In genomic region chr3:127772273-127772672, GRCh38 we compare ENCODE assay signal across 21 cellular contexts. TPM values are rescaled to one million over a fixed set of nuclear protein-coding genes. Genes with fewer than 3 reads are reported as not detected.
DNase-seq lines count a peak whose midpoint lies in the region; ATAC-seq and TF ChIP-seq lines count a peak whose summit lies in the region.
"Had no signal": no experiment of that assay in that cellular context is flagged by ENCODE, and none has a peak within 500 bp of the region (broad histone marks: within the 10 kb centered on the region; RNA-seq: fewer than 3 reads in every experiment).

No MANE protein-coding gene starts in this region.

- H3K4me2 ChIP-seq in OCI-LY3 (ENCODE audit: low read length) = no peak overlapping the region
- H3K4me2 ChIP-seq in neural progenitor cell = no peak overlapping the region

- H3K36me3 Mint-ChIP-seq in HFFc6 (ENCODE audit: low read depth) = peaks cover 29% of the 10 kb centered on the region
- H3K36me3 Mint-ChIP-seq in neural progenitor cell = no peaks in the 10 kb centered on the region
- peaks cover 36 to 60% of the 10 kb centered on the region in 2 donors for H3K36me3 Mint-ChIP-seq in stimulated activated naive B cell treated with anti-CD40 and anti-IgM and Interleukin-4, amounts not matched to agents 10 μg/mL and 1 μg/mL and 100 μg/mL, for 72 hours
- H3K36me3 Mint-ChIP-seq: CD8-positive, alpha-beta T cell had no signal

- H2AFZ ChIP-seq in OCI-LY3 (ENCODE audit: low read depth, low read length) (no peak overlapping the region), neural progenitor cell (replicated peaks) (no peak overlapping the region)

- H3K4me1 Mint-ChIP-seq in HFFc6 (ENCODE audit: low read depth) (peaks cover 84% of the 10 kb centered on the region), neural progenitor cell (peaks cover 20% of the 10 kb centered on the region)
- H3K4me1 Mint-ChIP-seq in stimulated activated naive B cell treated with anti-CD40 and anti-IgM and Interleukin-4, amounts not matched to agents 10 μg/mL and 1 μg/mL and 100 μg/mL, for 72 hours = peaks cover 37 to 47% of the 10 kb centered on the region in 2 donors

- peaks cover 95% of the 10 kb centered on the region for H3K79me2 ChIP-seq in OCI-LY3 (ENCODE audit: low read length)
- H3K79me2 ChIP-seq in neural progenitor cell (ENCODE audit: low read depth) = no peaks in the 10 kb centered on the region

- H3K27ac Mint-ChIP-seq in HFFc6 (peak overlapping the region; percentile 92; the same call in 1 of the 2 replicates), neural progenitor cell (peak overlapping the region; percentile 50)
- peak overlapping the region; percentile 32 for H3K27ac Mint-ChIP-seq in stimulated activated naive B cell treated with anti-CD40 and anti-IgM and Interleukin-4, amounts not matched to agents 10 μg/mL and 1 μg/mL and 100 μg/mL, for 72 hours
- H3K27ac Mint-ChIP-seq: CD8-positive, alpha-beta T cell had no signal

- H3K36me3 ChIP-seq in OCI-LY3 (replicated peaks; ENCODE audit: low read depth, low read length) (peaks cover 25% of the 10 kb centered on the region), neural progenitor cell (no peaks in the 10 kb centered on the region)

- H3F3A ChIP-seq in neural progenitor cell (ENCODE audit: low read depth) = no peaks in the 10 kb centered on the region

- no peaks in the 10 kb centered on the region for H4K20me1 ChIP-seq in OCI-LY3 (ENCODE audit: insufficient read depth, low read length)
- no peaks in the 10 kb centered on the region for H4K20me1 ChIP-seq in neural progenitor cell (ENCODE audit: low read depth)

- no peak overlapping the region for H3K9ac ChIP-seq in OCI-LY3 (ENCODE audit: low read length)
- no peak overlapping the region for H3K9ac ChIP-seq in neural progenitor cell

- H3K27me3 ChIP-seq in OCI-LY3 (ENCODE audit: low read depth, low read length) = no peaks in the 10 kb centered on the region
- H3K27me3 ChIP-seq in neural progenitor cell = no peaks in the 10 kb centered on the region
- H3K27me3 ChIP-seq: SJCRH30 had no signal

- ATAC-seq in stimulated activated naive B cell treated with anti-CD40 and anti-IgM and Interleukin-4, amounts not matched to agents 10 μg/mL and 1 μg/mL and 100 μg/mL, for 72 hours (replicated peaks) = no peak
- ATAC-seq in GM21825 (IDR thresholded peaks at IDR 0.05; ENCODE audit: unreplicated experiment) (no peak), HG02885 (IDR thresholded peaks at IDR 0.05; ENCODE audit: poor library complexity, unreplicated experiment) (no peak)
- ATAC-seq: CD8-positive, alpha-beta T cell; HCT116 had no signal

- H3K4me3 ChIP-seq in OCI-LY3 (ENCODE audit: low read length) (no peak overlapping the region), neural progenitor cell (no peak overlapping the region)
- H3K4me3 ChIP-seq: SJCRH30 had no signal

- no peak for TF ChIP-seq CTCF in HFFc6 (IDR thresholded peaks at IDR 0.05)
- TF ChIP-seq CTCF in OCI-LY3 (IDR thresholded peaks at IDR 0.05; ENCODE audit: low read depth, low read length) = no peak
- TF ChIP-seq CTCF in neural progenitor cell (IDR thresholded peaks at IDR 0.05) = no peak

- H3K27me3 Mint-ChIP-seq in HFFc6 (ENCODE audit: insufficient read depth) (peaks cover 1% of the 10 kb centered on the region; the same call in 1 of the 2 replicates), neural progenitor cell (ENCODE audit: insufficient read depth, low read depth) (peaks cover 11% of the 10 kb centered on the region)
- no peaks in the 10 kb centered on the region for H3K27me3 Mint-ChIP-seq in stimulated activated naive B cell treated with anti-CD40 and anti-IgM and Interleukin-4, amounts not matched to agents 10 μg/mL and 1 μg/mL and 100 μg/mL, for 72 hours

- DNase-seq in HFFc6 (no peak), neural progenitor cell (ENCODE audit: low spot score) (no peak), iPS-NIHi11 (ENCODE audit: low spot score) (no peak)
- no peak for DNase-seq in stimulated activated naive B cell treated with anti-CD40 and anti-IgM and Interleukin-4, amounts not matched to agents 10 μg/mL and 1 μg/mL and 100 μg/mL, for 72 hours
- no peak for DNase-seq in stimulated activated CD4-positive, alpha-beta T cell treated with anti-CD3 and anti-CD28 coated beads, Interleukin-4, amount 100 ng/mL, for 24 hours
- DNase-seq: C1 segment of cervical spinal cord; CD8-positive, alpha-beta T cell; KG1; NCI-H1105; NCI-H146; NCI-H2029; NCI-H226; NCI-H510A treated with DMSO at 0.1 percent for 48 hours; NCI-H774; OCI-M1; SJCRH30 had no signal

- peak overlapping the region; percentile 99 for H3K27ac ChIP-seq in OCI-LY3 (ENCODE audit: low read length)
- H3K27ac ChIP-seq in neural progenitor cell = no peak overlapping the region
- H3K27ac ChIP-seq: SJCRH30 had no signal

- peaks cover 99% of the 10 kb centered on the region for H3K4me1 ChIP-seq in OCI-LY3 (ENCODE audit: low read length)
- H3K4me1 ChIP-seq in neural progenitor cell = no peaks in the 10 kb centered on the region

- H3K9me3 Mint-ChIP-seq in HFFc6 (peaks cover 13% of the 10 kb centered on the region), neural progenitor cell (peaks cover 17% of the 10 kb centered on the region)
- peaks cover 14 to 15% of the 10 kb centered on the region in 2 donors for H3K9me3 Mint-ChIP-seq in stimulated activated naive B cell treated with anti-CD40 and anti-IgM and Interleukin-4, amounts not matched to agents 10 μg/mL and 1 μg/mL and 100 μg/mL, for 72 hours

- H3K9me3 ChIP-seq in OCI-LY3 (ENCODE audit: insufficient read depth, low read length) = peaks cover 6% of the 10 kb centered on the region
- no peaks in the 10 kb centered on the region for H3K9me3 ChIP-seq in neural progenitor cell (ENCODE audit: low read depth)

- H3K4me3 Mint-ChIP-seq in HFFc6 = no peak overlapping the region
- H3K4me3 Mint-ChIP-seq in neural progenitor cell = no peak overlapping the region
- H3K4me3 Mint-ChIP-seq in stimulated activated naive B cell treated with anti-CD40 and anti-IgM and Interleukin-4, amounts not matched to agents 10 μg/mL and 1 μg/mL and 100 μg/mL, for 72 hours = no peak overlapping the region
- H3K4me3 Mint-ChIP-seq: CD8-positive, alpha-beta T cell had no signal

RNA-seq across cellular contexts. Expression of gene MGLL, which starts 50.0 kb away (rescaled TPM):
- 100 to 1,000 TPM; 128 to 144 (median 129) TPM for total RNA-seq in HFFc6 (2021; fragmentation: NEBNext Ultra II Directional; extraction: Animal tissue kit (Norgen Biotek cat#: 25700))
- 0.12 and 0.15 TPM in 2 replicates for total RNA-seq in neural progenitor cell (ENCODE audit: low replicate concordance)
- total RNA-seq: G401 had no signal

Comparison
In these comparisons a context has a peak if more than half of its experiments do, and no peak if none do; other contexts are left out.
1. H3K27ac Mint-ChIP-seq: peak in every context shown above with its lines; median percentile 92 in HFFc6; 50 in neural progenitor cell; 32 in stimulated activated naive B cell treated with anti-CD40 and anti-IgM and Interleukin-4, amounts not matched to agents 10 μg/mL and 1 μg/mL and 100 μg/mL, for 72 hours.
2. RNA of gene MGLL, which starts 50.0 kb away (total RNA-seq): 128 to 144 TPM in HFFc6; 0.12 to 0.15 TPM in neural progenitor cell; every median in the first group is over 100 times any median in the second.